In genomic region chr18:1357724-1358123, GRCh38 we compare ENCODE assay signal across 9 cellular contexts.
"Had no signal": no experiment of that assay in that cellular context is flagged by ENCODE, and none has a peak within 500 bp of the region (broad histone marks: within the 10 kb centered on the region; RNA-seq: fewer than 3 reads in every experiment).

No MANE protein-coding gene starts in this region.

- H2AFZ ChIP-seq: GM23248 had no signal

- H3K4me3 Mint-ChIP-seq: HFFc6 had no signal

- H3K27ac ChIP-seq: GM23248, HL-60 had no signal

- ATAC-seq: HCT116 had no signal

- H3K27ac Mint-ChIP-seq: HFFc6 had no signal

- H3K4me3 ChIP-seq: GM23248, HAP-1 had no signal

- H3K4me1 ChIP-seq: HAP-1 had no signal

- H3K36me3 ChIP-seq: HAP-1 had no signal

- DNase-seq: GM23248, GOT3, H7, HFFc6, IMR-90, KBM-7 had no signal

- H3K9me3 ChIP-seq: HAP-1 had no signal

- H3K9ac ChIP-seq: GM23248 had no signal
